In the genomic region with DNA sequence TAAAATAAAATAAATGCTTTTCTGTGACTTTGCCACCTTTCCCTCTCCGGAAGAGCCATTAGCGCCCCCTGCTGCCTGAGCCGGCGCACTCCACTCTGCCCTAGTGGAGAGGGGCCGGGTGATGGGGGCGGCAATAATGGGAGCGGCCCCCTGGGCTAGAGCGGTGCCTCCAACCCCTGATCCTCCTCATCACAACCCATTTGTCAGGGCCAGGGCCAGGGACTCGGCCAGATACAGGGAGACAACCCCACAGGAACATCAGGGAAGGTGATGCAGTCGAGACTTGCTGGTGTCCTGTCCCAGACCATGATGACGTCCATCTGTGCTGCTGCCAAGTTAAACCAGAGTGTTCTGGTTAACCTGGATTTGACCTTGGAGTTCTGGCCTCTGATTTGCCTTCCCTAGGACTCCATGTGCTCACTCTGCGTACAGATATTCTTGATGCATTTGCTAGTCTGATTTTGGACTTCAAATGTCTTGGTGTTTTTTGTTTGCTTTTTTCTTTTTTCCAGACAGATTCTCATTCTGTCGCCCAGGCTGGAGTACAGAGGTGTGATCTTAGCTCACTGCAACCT, we compare ENCODE assay signal across 8 cellular contexts. TPM values are rescaled to one million over a fixed set of nuclear protein-coding genes. Genes with fewer than 3 reads are reported as not detected.
DNase-seq lines count a peak whose midpoint lies in the region; ATAC-seq and TF ChIP-seq lines count a peak whose summit lies in the region.

No MANE protein-coding gene starts in this region.

- peak; percentile 65 for TF ChIP-seq RAD21 in Ishikawa (IDR thresholded peaks at IDR 0.05; ENCODE audit: low read depth)

- H3K27me3 ChIP-seq in ovary: no peaks in the 10 kb centered on the region

- DNase-seq in DMS 273 treated with DMSO at 0.1 percent for 48 hours (lab: John Stamatoyannopoulos, UW): peak; percentile 46
- peak; percentile 73 for DNase-seq in WTC11 (ENCODE audit: low spot score)
- DNase-seq in fibroblast of mammary gland (ENCODE audit: low read depth): peak; percentile 92
- DNase-seq in ovary: peak in 4 of 5 donors; percentile 49 to 77 (median 62)
- DNase-seq in Ammon's horn (ENCODE audit: low spot score): no peak

- no peaks in the 10 kb centered on the region for H3K27me3 Mint-ChIP-seq in WTC11 (ENCODE audit: low read depth)

- POLR2A ChIA-PET in WTC11 (lab: Charles Lee): no interaction called here

- ATAC-seq in WTC11: peak; percentile 100
- no peak for ATAC-seq in HG02938 (IDR thresholded peaks at IDR 0.05; ENCODE audit: unreplicated experiment)
- ATAC-seq in HG03571 (IDR thresholded peaks at IDR 0.05; ENCODE audit: unreplicated experiment): no peak

- H3K27ac Mint-ChIP-seq in WTC11: no peak overlapping the region

- no peaks in the 10 kb centered on the region for H3K36me3 Mint-ChIP-seq in WTC11

- H3K4me1 ChIP-seq in ovary (ENCODE audit: insufficient read depth): peaks cover 4% of the 10 kb centered on the region

- H3K27ac ChIP-seq in ovary: no peak overlapping the region

- intact Hi-C loops in ovary (cut with DNase I): no loop called here

- CTCF ChIA-PET in WTC11 (lab: Charles Lee): interaction anchor here (0.8 to 1.8 kb wide), 7 partner anchors 15 to 130 kb away, joined by 3 to 7 read pairs (median 3); partner anchors contain the start of gene NOL11

- H3K36me3 ChIP-seq in ovary: no peaks in the 10 kb centered on the region

- 9 to 10% (median 9%) methylated on average over 13 of the region's 13 CpGs for WGBS in ovary, 3 donors

- no peaks in the 10 kb centered on the region for H3K4me1 Mint-ChIP-seq in WTC11

- no peak overlapping the region for H3K4me3 ChIP-seq in fibroblast of mammary gland (ENCODE audit: control insufficient read depth, low read depth, low read length)
- no peak overlapping the region for H3K4me3 ChIP-seq in ovary

- TF ChIP-seq CTCF in WTC11 (IDR thresholded peaks at IDR 0.05) (peak; percentile 90), fibroblast of mammary gland (conservative IDR thresholded peaks at IDR 0.05; ENCODE audit: control insufficient read depth, insufficient read depth, low read depth, low read length) (peak; percentile 55), ovary (IDR thresholded peaks at IDR 0.05) (no peak)

- no peak for TF ChIP-seq POLR2A in ovary (IDR thresholded peaks at IDR 0.05)

- no peak for TF ChIP-seq EP300 in Ishikawa (IDR thresholded peaks at IDR 0.05; ENCODE audit: borderline replicate concordance)
- no peak for TF ChIP-seq EP300 in ovary (IDR thresholded peaks at IDR 0.05)

- H3K9me3 Mint-ChIP-seq in WTC11: no peaks in the 10 kb centered on the region

- no peak overlapping the region for H3K4me3 Mint-ChIP-seq in WTC11

- H3K9me3 ChIP-seq in ovary: no peaks in the 10 kb centered on the region

TF ChIP-seq in Ishikawa, 13 proteins besides CTCF, POLR2A, EP300 and RAD21:
- peak; percentile 91 for TF ChIP-seq ZBTB7A (IDR thresholded peaks at IDR 0.05; ENCODE audit: low read depth)
- no peak for TF ChIP-seq MAX (IDR thresholded peaks at IDR 0.05)
TF ChIP-seq in Ishikawa: peak in this region for 1.

TF ChIP-seq in WTC11, 78 proteins besides CTCF, POLR2A, EP300 and RAD21:
- TF ChIP-seq NR1H2 (CRISPR knock-in tag; IDR thresholded peaks at IDR 0.05) (no peak), ZNF425 (CRISPR knock-in tag; conservative IDR thresholded peaks at IDR 0.05) (no peak), FOXK1 (CRISPR knock-in tag; IDR thresholded peaks at IDR 0.05) (no peak), HMGXB4 (CRISPR knock-in tag; IDR thresholded peaks at IDR 0.05) (no peak), ZNF263 (CRISPR knock-in tag; IDR thresholded peaks at IDR 0.05; ENCODE audit: low read depth) (no peak)
- TF ChIP-seq, protein P1, sequence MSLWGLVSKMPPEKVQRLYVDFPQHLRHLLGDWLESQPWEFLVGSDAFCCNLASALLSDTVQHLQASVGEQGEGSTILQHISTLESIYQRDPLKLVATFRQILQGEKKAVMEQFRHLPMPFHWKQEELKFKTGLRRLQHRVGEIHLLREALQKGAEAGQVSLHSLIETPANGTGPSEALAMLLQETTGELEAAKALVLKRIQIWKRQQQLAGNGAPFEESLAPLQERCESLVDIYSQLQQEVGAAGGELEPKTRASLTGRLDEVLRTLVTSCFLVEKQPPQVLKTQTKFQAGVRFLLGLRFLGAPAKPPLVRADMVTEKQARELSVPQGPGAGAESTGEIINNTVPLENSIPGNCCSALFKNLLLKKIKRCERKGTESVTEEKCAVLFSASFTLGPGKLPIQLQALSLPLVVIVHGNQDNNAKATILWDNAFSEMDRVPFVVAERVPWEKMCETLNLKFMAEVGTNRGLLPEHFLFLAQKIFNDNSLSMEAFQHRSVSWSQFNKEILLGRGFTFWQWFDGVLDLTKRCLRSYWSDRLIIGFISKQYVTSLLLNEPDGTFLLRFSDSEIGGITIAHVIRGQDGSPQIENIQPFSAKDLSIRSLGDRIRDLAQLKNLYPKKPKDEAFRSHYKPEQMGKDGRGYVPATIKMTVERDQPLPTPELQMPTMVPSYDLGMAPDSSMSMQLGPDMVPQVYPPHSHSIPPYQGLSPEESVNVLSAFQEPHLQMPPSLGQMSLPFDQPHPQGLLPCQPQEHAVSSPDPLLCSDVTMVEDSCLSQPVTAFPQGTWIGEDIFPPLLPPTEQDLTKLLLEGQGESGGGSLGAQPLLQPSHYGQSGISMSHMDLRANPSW (CRISPR knock-in tag; conservative IDR thresholded peaks at IDR 0.05; ENCODE audit: low read depth): no peak

RNA-seq across cellular contexts. Expression of gene BPTF, which starts 46.1 kb away (rescaled TPM):
- total RNA-seq in WTC11 (2021) (177 to 181 TPM (median 178 TPM) in 3 replicates), ovary (100 to 1,000 TPM in 3 of 7 donors, 10 to 100 TPM in 4; 58.9 to 120 (median 93.8) TPM)
- polyA plus RNA-seq in ovary: 10 to 100 TPM; 28.5 to 42.9 TPM

Comparison
In these comparisons a context has a peak if more than half of its experiments do, and no peak if none do; other contexts are left out.
1. CTCF ChIP-seq: peak in WTC11 (single experiment) and fibroblast of mammary gland (single experiment); none in ovary (0 of 3).